ENCODE assay signal across 1 cellular context in genomic region chr1:85464497-85465098, GRCh38.
TF ChIP-seq lines count a peak whose summit lies in the region.

No MANE protein-coding gene starts in this region.

TF ChIP-seq in SK-N-SH, 30 proteins besides CTCF, POLR2A, EP300 and RAD21 (continued from another document):
- TF ChIP-seq USF1 (IDR thresholded peaks at IDR 0.05; ENCODE audit: borderline replicate concordance, low read depth), result no peak
- no peak; the same call in 1 of the 2 replicates for TF ChIP-seq GABPA (IDR thresholded peaks at IDR 0.05; ENCODE audit: low read depth)
